Comparison of ENCODE assay signal across 8 cellular contexts in the genomic region with DNA sequence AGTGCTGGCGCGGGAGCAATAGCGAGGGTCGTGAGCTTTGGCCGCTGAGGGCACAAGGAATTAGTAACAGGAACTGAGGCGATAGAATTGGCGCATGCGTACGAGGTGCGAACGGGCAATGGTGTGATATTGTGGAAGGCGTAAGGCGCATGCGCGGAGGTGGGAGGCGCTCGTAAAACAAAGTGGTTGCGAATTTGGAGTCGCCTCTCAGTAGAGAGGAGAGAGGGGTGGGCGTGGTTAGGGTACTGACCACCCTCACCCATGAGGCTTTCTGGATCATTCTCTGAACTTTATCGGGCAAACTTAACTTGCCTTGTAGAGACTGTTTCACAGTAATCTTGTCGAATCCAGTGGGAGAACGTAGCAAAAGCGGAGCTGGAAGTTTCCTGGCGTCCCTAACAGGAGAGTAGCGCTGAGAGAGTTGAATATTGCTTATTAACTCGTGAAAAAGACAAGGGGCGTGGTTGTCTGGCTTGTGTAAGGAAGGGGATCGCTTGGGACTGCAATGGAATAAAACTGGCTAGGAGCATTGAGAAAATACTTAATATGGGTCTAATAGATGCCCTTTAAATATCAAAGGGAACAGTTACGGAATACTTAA. TPM values are rescaled to one million over a fixed set of nuclear protein-coding genes. Genes with fewer than 3 reads are reported as not detected.
DNase-seq lines count a peak whose midpoint lies in the region; ATAC-seq and TF ChIP-seq lines count a peak whose summit lies in the region.

No MANE protein-coding gene starts in this region.

- CTCF ChIA-PET in Panc1 (lab: Charles Lee) = interaction anchor here (1.0 kb wide), 1 partner anchor 42 kb away, joined by 3 read pairs; no protein-coding TSS in a partner anchor

- H3K4me2 ChIP-seq in GM23338 (peak overlapping the region; percentile 84), Karpas-422 (ENCODE audit: low read depth, low read length, poor library complexity, severe bottlenecking) (peak overlapping the region; percentile 79)

- H3K27me3 ChIP-seq in GM23338 (ENCODE audit: insufficient read depth) (no peaks in the 10 kb centered on the region), Karpas-422 (ENCODE audit: low read length) (no peaks in the 10 kb centered on the region), Panc1 (ENCODE audit: control insufficient read depth, insufficient read depth, low read length) (no peaks in the 10 kb centered on the region)

- H3K27ac ChIP-seq in GM23338 (ENCODE audit: low read depth) = peak overlapping the region; percentile 93
- peak overlapping the region; percentile 94 for H3K27ac ChIP-seq in Karpas-422 (ENCODE audit: low read length)
- peak overlapping the region; percentile 98 for H3K27ac ChIP-seq in Panc1 (ENCODE audit: low read length)

- in situ Hi-C loops in Panc1 (cut with HindIII; ENCODE audit: low pct_unique_long_range_greater_than_20kb, low sequenced_read_pairs) = no loop called here

- H3K9me3 ChIP-seq in Karpas-422 (ENCODE audit: low read length) (no peaks in the 10 kb centered on the region), Panc1 (ENCODE audit: control insufficient read depth, insufficient read depth, low read depth, low read length) (no peaks in the 10 kb centered on the region)

- peaks cover 39% of the 10 kb centered on the region for H3K36me3 Mint-ChIP-seq in GM23338 (ENCODE audit: low read depth)
- H3K36me3 Mint-ChIP-seq in activated T-helper 1 cell treated with anti-CD3 and anti-CD28 coated beads, Interleukin-12 subunit alpha, Interleukin-12 subunit beta, Interleukin-2, Interleukin-4 antibody, amounts not matched to agents 30 ng/mL and 10 ng/mL and 1 ng/mL, durations not matched to agents 14 hours and 24 hours and 36 hours (ENCODE audit: low read depth) = peaks cover 21% of the 10 kb centered on the region
- peaks cover 0 to 15% (median 2%) of the 10 kb centered on the region in 3 donors for H3K36me3 Mint-ChIP-seq in naive thymus-derived CD8-positive, alpha-beta T cell

- H3K27me3 Mint-ChIP-seq in GM23338 (ENCODE audit: insufficient read depth, low read depth, poor library complexity) = peaks cover 10% of the 10 kb centered on the region
- no peaks in the 10 kb centered on the region for H3K27me3 Mint-ChIP-seq in activated T-helper 1 cell treated with anti-CD3 and anti-CD28 coated beads, Interleukin-12 subunit alpha, Interleukin-12 subunit beta, Interleukin-2, Interleukin-4 antibody, amounts not matched to agents 30 ng/mL and 10 ng/mL and 1 ng/mL, durations not matched to agents 14 hours and 24 hours and 36 hours (ENCODE audit: insufficient read depth)
- H3K27me3 Mint-ChIP-seq in naive thymus-derived CD8-positive, alpha-beta T cell = no peaks in the 10 kb centered on the region

- H3K4me3 ChIP-seq in GM23338 (peak overlapping the region; percentile 82), Karpas-422 (ENCODE audit: low read length) (peak overlapping the region; percentile 73), Panc1 (ENCODE audit: low read depth in 2 of 2, low read length in 2 of 2) (peak overlapping the region; percentile 77 to 88), fibroblast of pulmonary artery (replicated peaks; ENCODE audit: low read depth, low read length) (peak overlapping the region; percentile 83)

- H3K4me3 Mint-ChIP-seq in GM23338 = no peak overlapping the region
- no peak overlapping the region for H3K4me3 Mint-ChIP-seq in activated T-helper 1 cell treated with anti-CD3 and anti-CD28 coated beads, Interleukin-12 subunit alpha, Interleukin-12 subunit beta, Interleukin-2, Interleukin-4 antibody, amounts not matched to agents 30 ng/mL and 10 ng/mL and 1 ng/mL, durations not matched to agents 14 hours and 24 hours and 36 hours
- no peak overlapping the region for H3K4me3 Mint-ChIP-seq in naive thymus-derived CD8-positive, alpha-beta T cell

- H3K36me3 ChIP-seq in GM23338 (ENCODE audit: insufficient read depth) = peaks cover 21% of the 10 kb centered on the region; the same call in 1 of the 2 replicates
- peaks cover 26% of the 10 kb centered on the region for H3K36me3 ChIP-seq in Karpas-422 (ENCODE audit: insufficient read depth, low read length)
- H3K36me3 ChIP-seq in Panc1 (ENCODE audit: control insufficient read depth, insufficient read depth, low read length) = peaks cover 11% of the 10 kb centered on the region

- H4K20me1 ChIP-seq in GM23338 (replicated peaks; ENCODE audit: insufficient read depth) = peaks cover 27% of the 10 kb centered on the region
- no peaks in the 10 kb centered on the region for H4K20me1 ChIP-seq in Karpas-422 (ENCODE audit: insufficient read depth, low read depth, low read length)

- no peak overlapping the region for H2AFZ ChIP-seq in GM23338
- H2AFZ ChIP-seq in Karpas-422 (ENCODE audit: low read length) = no peak overlapping the region

- TF ChIP-seq CTCF in GM23338 (conservative IDR thresholded peaks at IDR 0.05; ENCODE audit: low read depth in 2 of 2) = no peak
- TF ChIP-seq CTCF in Panc1 (IDR thresholded peaks at IDR 0.05) = no peak
- no peak for TF ChIP-seq CTCF in fibroblast of pulmonary artery (IDR thresholded peaks at IDR 0.05; ENCODE audit: low read length, missing control alignments)

- intact Hi-C loops in Panc1 (cut with micrococcal nuclease; ENCODE audit: unreplicated experiment) = no loop called here
- intact Hi-C loops in activated T-helper 1 cell treated with anti-CD3 and anti-CD28 coated beads, Interleukin-12 subunit alpha, Interleukin-12 subunit beta, Interleukin-2, Interleukin-4 antibody, amounts not matched to agents 30 ng/mL and 10 ng/mL and 1 ng/mL, durations not matched to agents 14 hours and 24 hours and 36 hours (cut with micrococcal nuclease) = loop anchor here (1.0 to 5.0 kb wide), 14 partner anchors 8 to 755 kb away; a partner anchor contains a TSS

- POLR2A ChIA-PET in Panc1 (lab: Charles Lee) = interaction anchor here (0.5 to 1.1 kb wide), 3 partner anchors 21 to 703 kb away, joined by 3 to 4 read pairs (median 3); no protein-coding TSS in a partner anchor
- POLR2A ChIA-PET in naive thymus-derived CD8-positive, alpha-beta T cell (lab: Charles Lee) = interaction anchor here (0.6 to 7.5 kb wide), 10 partner anchors 9 to 755 kb away, joined by 3 to 85 read pairs (median 21); a partner anchor contains a TSS

- peaks cover 3% of the 10 kb centered on the region; the same call in 1 of the 3 replicates for H3K9me3 Mint-ChIP-seq in GM23338
- H3K9me3 Mint-ChIP-seq in activated T-helper 1 cell treated with anti-CD3 and anti-CD28 coated beads, Interleukin-12 subunit alpha, Interleukin-12 subunit beta, Interleukin-2, Interleukin-4 antibody, amounts not matched to agents 30 ng/mL and 10 ng/mL and 1 ng/mL, durations not matched to agents 14 hours and 24 hours and 36 hours = no peaks in the 10 kb centered on the region
- no peaks in the 10 kb centered on the region for H3K9me3 Mint-ChIP-seq in naive thymus-derived CD8-positive, alpha-beta T cell

- ATAC-seq in GM23338 (peak; percentile 18), Panc1 (peak; percentile 54)
- peak; percentile 51 to 52 for ATAC-seq in naive thymus-derived CD8-positive, alpha-beta T cell

- H3K4me1 Mint-ChIP-seq in GM23338 = peaks cover 16% of the 10 kb centered on the region
- peaks cover 31% of the 10 kb centered on the region for H3K4me1 Mint-ChIP-seq in activated T-helper 1 cell treated with anti-CD3 and anti-CD28 coated beads, Interleukin-12 subunit alpha, Interleukin-12 subunit beta, Interleukin-2, Interleukin-4 antibody, amounts not matched to agents 30 ng/mL and 10 ng/mL and 1 ng/mL, durations not matched to agents 14 hours and 24 hours and 36 hours (ENCODE audit: low read depth)
- peaks cover 13 to 28% (median 25%) of the 10 kb centered on the region in 4 donors for H3K4me1 Mint-ChIP-seq in naive thymus-derived CD8-positive, alpha-beta T cell

- no peak overlapping the region for H3K27ac Mint-ChIP-seq in GM23338
- no peak overlapping the region for H3K27ac Mint-ChIP-seq in activated T-helper 1 cell treated with anti-CD3 and anti-CD28 coated beads, Interleukin-12 subunit alpha, Interleukin-12 subunit beta, Interleukin-2, Interleukin-4 antibody, amounts not matched to agents 30 ng/mL and 10 ng/mL and 1 ng/mL, durations not matched to agents 14 hours and 24 hours and 36 hours
- H3K27ac Mint-ChIP-seq in naive thymus-derived CD8-positive, alpha-beta T cell = no peak overlapping the region

- H3K4me1 ChIP-seq in GM23338 (ENCODE audit: insufficient read depth) = peaks cover 24% of the 10 kb centered on the region
- H3K4me1 ChIP-seq in Karpas-422 (ENCODE audit: low read length) = peaks cover 48% of the 10 kb centered on the region
- H3K4me1 ChIP-seq in Panc1 (ENCODE audit: control insufficient read depth, insufficient read depth, low read length) = peaks cover 44% of the 10 kb centered on the region

- no TSS peak for BruUV-seq in Panc1 (replicated peaks; lab: Mats Ljungman, UMichigan)

- DNase-seq in Daoy (ENCODE audit: low read depth) (peak; percentile 98), GM23338 (ENCODE audit: low spot score) (peak; percentile 99), Karpas-422 (peak; percentile 98), Panc1 (ENCODE audit: low read depth, low spot score) (peak; percentile 98), fibroblast of pulmonary artery (ENCODE audit: low read depth) (peak; percentile 97)
- DNase-seq in activated T-helper 1 cell treated with anti-CD3 and anti-CD28 coated beads, Interleukin-12 subunit alpha, Interleukin-12 subunit beta, Interleukin-2, Interleukin-4 antibody, amounts not matched to agents 30 ng/mL and 10 ng/mL and 1 ng/mL, durations not matched to agents 14 hours and 24 hours and 36 hours (ENCODE audit: low spot score) = peak; percentile 93
- peak in 9 of 10 donors; percentile 89 to 97 (median 92) for DNase-seq in naive thymus-derived CD8-positive, alpha-beta T cell
- DNase-seq in stimulated activated naive CD4-positive, alpha-beta T cell (lab: John Stamatoyannopoulos, UW) = peak; percentile 92 to 100 (median 98)

- peak overlapping the region; percentile 79 for H3K9ac ChIP-seq in Karpas-422 (ENCODE audit: low read length)

- peaks cover 59% of the 10 kb centered on the region for H3K79me2 ChIP-seq in GM23338 (replicated peaks; ENCODE audit: insufficient read depth)
- peaks cover 68% of the 10 kb centered on the region for H3K79me2 ChIP-seq in Karpas-422 (ENCODE audit: low read length)

- H3K9me2 ChIP-seq in GM23338 (ENCODE audit: insufficient read depth) = no peaks in the 10 kb centered on the region
- H3K9me2 ChIP-seq in Karpas-422 (replicated peaks; ENCODE audit: insufficient read depth, low read length) = no peaks in the 10 kb centered on the region

- H3F3A ChIP-seq in GM23338 (replicated peaks; ENCODE audit: low read depth) = peaks cover 22% of the 10 kb centered on the region

RNA-seq across cellular contexts. Expression of a gene that starts 0.4 kb away (rescaled TPM):
- 362 and 379 TPM in 2 replicates for total RNA-seq in Daoy (2014; rRNA removed; shearing (Covaris generic))
- 296 and 392 TPM in 2 replicates for total RNA-seq in GM23338 (2014; rRNA removed; shearing (Covaris generic))
- 562 and 617 TPM in 2 replicates for polyA plus RNA-seq in GM23338 (2016; fragmentation: Nextera tagmentation; extraction: Ambion mirVana)
- total RNA-seq in Karpas-422 (2014; rRNA removed; shearing (Covaris generic); ENCODE audit: low replicate concordance) = 110 and 225 TPM in 2 replicates
- total RNA-seq in Panc1 (2021; ENCODE audit: unreplicated experiment) = 212 TPM
- 156 TPM for polyA plus RNA-seq in Panc1 (2012; ENCODE audit: insufficient read length)
- total RNA-seq in activated T-helper 1 cell treated with anti-CD3 and anti-CD28 coated beads, Interleukin-12 subunit alpha, Interleukin-12 subunit beta, Interleukin-2, Interleukin-4 antibody, amounts not matched to agents 30 ng/mL and 10 ng/mL and 1 ng/mL, durations not matched to agents 14 hours and 24 hours and 36 hours = 151 and 158 TPM in 2 replicates
- 10 to 100 TPM; 11.1 to 11.7 TPM for total RNA-seq in naive thymus-derived CD8-positive, alpha-beta T cell
- polyA plus RNA-seq in naive thymus-derived CD8-positive, alpha-beta T cell = 10 to 100 TPM; 58.0 to 66.6 (median 63.0) TPM

RNA-seq across cellular contexts. Expression of a gene that starts 4.4 kb away (rescaled TPM):
- 112 and 126 TPM in 2 replicates for total RNA-seq in Daoy (2014; rRNA removed; shearing (Covaris generic))
- 196 and 211 TPM in 2 replicates for total RNA-seq in GM23338 (2014; rRNA removed; shearing (Covaris generic))
- 108 and 117 TPM in 2 replicates for polyA plus RNA-seq in GM23338 (2016; fragmentation: Nextera tagmentation; extraction: Ambion mirVana)
- 27.8 and 35.3 TPM in 2 replicates for total RNA-seq in Karpas-422 (2014; rRNA removed; shearing (Covaris generic); ENCODE audit: low replicate concordance)
- 373 TPM for total RNA-seq in Panc1 (2021; ENCODE audit: unreplicated experiment)
- polyA plus RNA-seq in Panc1 (2012; ENCODE audit: insufficient read length) = 479 TPM
- 61.4 and 62.3 TPM in 2 replicates for total RNA-seq in activated T-helper 1 cell treated with anti-CD3 and anti-CD28 coated beads, Interleukin-12 subunit alpha, Interleukin-12 subunit beta, Interleukin-2, Interleukin-4 antibody, amounts not matched to agents 30 ng/mL and 10 ng/mL and 1 ng/mL, durations not matched to agents 14 hours and 24 hours and 36 hours
- 10 to 100 TPM; 60.7 to 68.5 TPM for total RNA-seq in naive thymus-derived CD8-positive, alpha-beta T cell
- 10 to 100 TPM; 22.6 to 27.4 (median 24.4) TPM for polyA plus RNA-seq in naive thymus-derived CD8-positive, alpha-beta T cell

RNA-seq across cellular contexts. Expression of a gene that starts 8.2 kb away (rescaled TPM):
- total RNA-seq in Daoy (2014; rRNA removed; shearing (Covaris generic)) = 48.1 and 51.2 TPM in 2 replicates
- 71.4 and 75.0 TPM in 2 replicates for total RNA-seq in GM23338 (2014; rRNA removed; shearing (Covaris generic))
- polyA plus RNA-seq in GM23338 (2016; fragmentation: Nextera tagmentation; extraction: Ambion mirVana) = 72.8 and 74.5 TPM in 2 replicates
- total RNA-seq in Karpas-422 (2014; rRNA removed; shearing (Covaris generic); ENCODE audit: low replicate concordance) = 48.7 and 57.3 TPM in 2 replicates
- 72.8 TPM for total RNA-seq in Panc1 (2021; ENCODE audit: unreplicated experiment)
- polyA plus RNA-seq in Panc1 (2012; ENCODE audit: insufficient read length) = 61.9 TPM
- 69.2 and 74.3 TPM in 2 replicates for total RNA-seq in activated T-helper 1 cell treated with anti-CD3 and anti-CD28 coated beads, Interleukin-12 subunit alpha, Interleukin-12 subunit beta, Interleukin-2, Interleukin-4 antibody, amounts not matched to agents 30 ng/mL and 10 ng/mL and 1 ng/mL, durations not matched to agents 14 hours and 24 hours and 36 hours
- 10 to 100 TPM; 46.6 to 46.8 TPM for total RNA-seq in naive thymus-derived CD8-positive, alpha-beta T cell
- 10 to 100 TPM; 30.9 to 41.8 (median 31.9) TPM for polyA plus RNA-seq in naive thymus-derived CD8-positive, alpha-beta T cell

RNA-seq across cellular contexts. Expression of a gene that starts 13.3 kb away (rescaled TPM):
- total RNA-seq in Daoy (2014; rRNA removed; shearing (Covaris generic)) = 21.8 and 24.3 TPM in 2 replicates
- total RNA-seq in GM23338 (2014; rRNA removed; shearing (Covaris generic)) = 28.7 and 29.0 TPM in 2 replicates
- 11.0 and 13.2 TPM in 2 replicates for polyA plus RNA-seq in GM23338 (2016; fragmentation: Nextera tagmentation; extraction: Ambion mirVana)
- 37.3 and 44.4 TPM in 2 replicates for total RNA-seq in Karpas-422 (2014; rRNA removed; shearing (Covaris generic); ENCODE audit: low replicate concordance)
- total RNA-seq in Panc1 (2021; ENCODE audit: unreplicated experiment) = 41.1 TPM
- 27.3 TPM for polyA plus RNA-seq in Panc1 (2012; ENCODE audit: insufficient read length)
- 34.7 and 35.0 TPM in 2 replicates for total RNA-seq in activated T-helper 1 cell treated with anti-CD3 and anti-CD28 coated beads, Interleukin-12 subunit alpha, Interleukin-12 subunit beta, Interleukin-2, Interleukin-4 antibody, amounts not matched to agents 30 ng/mL and 10 ng/mL and 1 ng/mL, durations not matched to agents 14 hours and 24 hours and 36 hours
- total RNA-seq in naive thymus-derived CD8-positive, alpha-beta T cell = 10 to 100 TPM; 55.6 to 57.3 TPM
- 10 to 100 TPM; 21.5 to 50.8 (median 35.8) TPM for polyA plus RNA-seq in naive thymus-derived CD8-positive, alpha-beta T cell

RNA-seq across cellular contexts. Expression of a gene that starts 18.5 kb away (rescaled TPM):
- total RNA-seq in Daoy (2014; rRNA removed; shearing (Covaris generic)) = not detected in 2 replicates
- total RNA-seq in GM23338 (2014; rRNA removed; shearing (Covaris generic)) = 1.5 and 1.6 TPM in 2 replicates
- polyA plus RNA-seq in GM23338 (2016; fragmentation: Nextera tagmentation; extraction: Ambion mirVana) = not detected in 2 replicates
- total RNA-seq in Karpas-422 (2014; rRNA removed; shearing (Covaris generic); ENCODE audit: low replicate concordance) = 2.6 TPM in 1 of 2 replicates, not detected in the other
- total RNA-seq in Panc1 (2021; ENCODE audit: unreplicated experiment) = 0.67 TPM
- not detected for polyA plus RNA-seq in Panc1 (2012; ENCODE audit: insufficient read length)
- total RNA-seq in activated T-helper 1 cell treated with anti-CD3 and anti-CD28 coated beads, Interleukin-12 subunit alpha, Interleukin-12 subunit beta, Interleukin-2, Interleukin-4 antibody, amounts not matched to agents 30 ng/mL and 10 ng/mL and 1 ng/mL, durations not matched to agents 14 hours and 24 hours and 36 hours = 1.5 and 1.8 TPM in 2 replicates
- under 1 TPM; 0.77 to 0.91 TPM for total RNA-seq in naive thymus-derived CD8-positive, alpha-beta T cell
- polyA plus RNA-seq in naive thymus-derived CD8-positive, alpha-beta T cell = not detected

Comparison
In these comparisons a context has a peak if more than half of its experiments do, and no peak if none do; other contexts are left out.
1. Peak in every context shown above with its lines: DNase-seq, ATAC-seq, H3K4me3 ChIP-seq and H3K27ac ChIP-seq.